In genomic region chr13:40059540-40060232, GRCh38 we compare ENCODE assay signal across 12 cellular contexts.
DNase-seq lines count a peak whose midpoint lies in the region; ATAC-seq, FAIRE-seq and TF ChIP-seq lines count a peak whose summit lies in the region.
"Had no signal": no experiment of that assay in that cellular context is flagged by ENCODE, and none has a peak within 500 bp of the region (broad histone marks: within the 10 kb centered on the region; RNA-seq: fewer than 3 reads in every experiment).

No MANE protein-coding gene starts in this region.

- H4K20me1 ChIP-seq in HepG2 (ENCODE audit: insufficient read depth, low read length) (no peaks in the 10 kb centered on the region), MM.1S (ENCODE audit: insufficient read depth, low read length) (no peaks in the 10 kb centered on the region)

- POLR2A ChIA-PET in HepG2 (lab: Yijun Ruan, JAX), result no interaction called here

- TF ChIP-seq CTCF in HepG2 (CRISPR knock-in tag; IDR thresholded peaks at IDR 0.05), result no peak
- TF ChIP-seq CTCF in right lobe of liver (IDR thresholded peaks at IDR 0.05), result no peak
- no peak for TF ChIP-seq CTCF in uterus (IDR thresholded peaks at IDR 0.05)
- no peak for TF ChIP-seq CTCF in MM.1S (IDR thresholded peaks at IDR 0.05; ENCODE audit: low read length)
- no peak for TF ChIP-seq CTCF in gastrocnemius medialis (IDR thresholded peaks at IDR 0.05 in 4 of 5, conservative IDR thresholded peaks at IDR 0.05 in 1 of 5)

- no peak for FAIRE-seq in HepG2 (lab: Jason Lieb, UNC)
- FAIRE-seq: G401.6, kidney had no signal

- H3K79me2 ChIP-seq in HepG2 (ENCODE audit: insufficient read depth, low read length) (no peaks in the 10 kb centered on the region), MM.1S (ENCODE audit: low read length) (no peaks in the 10 kb centered on the region)

- H3K4me3 ChIP-seq in HepG2 (replicated peaks in 1 of 3; ENCODE audit: insufficient read depth in 1 of 3, low read depth in 2 of 3, low read length in 3 of 3) (no peak overlapping the region), right lobe of liver (no peak overlapping the region), uterus (no peak overlapping the region), MM.1S (ENCODE audit: low read length) (no peak overlapping the region), gastrocnemius medialis (no peak overlapping the region)
- H3K4me3 ChIP-seq: sigmoid colon had no signal

- no peak for TF ChIP-seq RAD21 in HepG2 (CRISPR knock-in tag; IDR thresholded peaks at IDR 0.05)

- H3K36me3 ChIP-seq in HepG2 (replicated peaks in 1 of 2; ENCODE audit: control insufficient read depth in 1 of 2, insufficient read depth in 2 of 2, low read length in 2 of 2) (no peaks in the 10 kb centered on the region), right lobe of liver (no peaks in the 10 kb centered on the region), uterus (no peaks in the 10 kb centered on the region), MM.1S (replicated peaks; ENCODE audit: insufficient read depth, low read length) (no peaks in the 10 kb centered on the region), gastrocnemius medialis (no peaks in the 10 kb centered on the region)
- H3K36me3 ChIP-seq: sigmoid colon had no signal

- CTCF ChIA-PET in HepG2 (lab: Yijun Ruan, JAX; ENCODE audit: low intra/inter-chr PET ratio, low total read pairs), result no interaction called here

- 3% methylated on average over 8 of the region's 8 CpGs for WGBS in HepG2 (ENCODE audit: low lambda C conversion rate)
- WGBS in right lobe of liver (ENCODE audit: insufficient coverage, low coverage, low lambda C conversion rate, missing lambda C conversion rate), result 53% methylated on average over 8 of the region's 8 CpGs

- 0 out of 4 replicates have a peak, but pooled peaks of 1 of the 2 experiments have one; percentile 12 for TF ChIP-seq EP300 in HepG2 (IDR thresholded peaks at IDR 0.05; ENCODE audit: low read depth in 2 of 2, low read length in 2 of 2)
- TF ChIP-seq EP300 in HepG2 (CRISPR knock-in tag; IDR thresholded peaks at IDR 0.05; ENCODE audit: borderline replicate concordance), result no peak

- no peak overlapping the region for H2AFZ ChIP-seq in HepG2 (ENCODE audit: low read length)
- no peak overlapping the region for H2AFZ ChIP-seq in MM.1S (ENCODE audit: low read length)

- H3K9ac ChIP-seq in HepG2 (ENCODE audit: insufficient read depth, low read depth, low read length) (no peak overlapping the region), MM.1S (ENCODE audit: low read length) (no peak overlapping the region)

- no peaks in the 10 kb centered on the region for H3K9me2 ChIP-seq in MM.1S (replicated peaks; ENCODE audit: insufficient read depth, low read length)

- no peak for TF ChIP-seq POLR2A in HepG2 (IDR thresholded peaks at IDR 0.05; ENCODE audit: insufficient read depth in 1 of 2, low read depth in 2 of 2, low read length in 2 of 2)
- TF ChIP-seq POLR2A in right lobe of liver (IDR thresholded peaks at IDR 0.05), result no peak
- no peak for TF ChIP-seq POLR2A in uterus (IDR thresholded peaks at IDR 0.05)
- TF ChIP-seq POLR2A in gastrocnemius medialis (IDR thresholded peaks at IDR 0.05), result no peak

- peak overlapping the region; percentile 7 for H3K27ac ChIP-seq in HepG2 (ENCODE audit: extremely low read length, insufficient read depth, low read length)
- H3K27ac ChIP-seq in right lobe of liver, result no peak overlapping the region
- H3K27ac ChIP-seq in uterus, result peak overlapping the region; percentile 62 to 73
- no peak overlapping the region for H3K27ac ChIP-seq in MM.1S (ENCODE audit: low read length)
- peak overlapping the region in 1 of 4 donors; percentile 26 for H3K27ac ChIP-seq in gastrocnemius medialis

- no peaks in the 10 kb centered on the region; a peak in 1 of 5 replicates for H3K27me3 ChIP-seq in HepG2 (ENCODE audit: control insufficient read depth in 1 of 2, insufficient read depth in 2 of 2, low read length in 2 of 2)
- no peaks in the 10 kb centered on the region for H3K27me3 ChIP-seq in right lobe of liver
- no peaks in the 10 kb centered on the region for H3K27me3 ChIP-seq in uterus
- H3K27me3 ChIP-seq in MM.1S (replicated peaks; ENCODE audit: insufficient read depth, low read length), result no peaks in the 10 kb centered on the region
- no peaks in the 10 kb centered on the region for H3K27me3 ChIP-seq in gastrocnemius medialis
- H3K27me3 ChIP-seq: sigmoid colon had no signal

- no peak for DNase-seq in HepG2 (ENCODE audit: low spot score)
- no peak for DNase-seq in right lobe of liver
- DNase-seq in NCI-H2171 treated with DMSO at 0.1 percent for 48 hours (lab: John Stamatoyannopoulos, UW), result peak; percentile 75
- no peak for DNase-seq in uterus
- DNase-seq in MM.1S, result no peak
- DNase-seq in NAMALWA (ENCODE audit: low spot score), result no peak
- DNase-seq in gastrocnemius medialis, result no peak
- DNase-seq: kidney had no signal

- no peaks in the 10 kb centered on the region for H3F3A ChIP-seq in MM.1S (ENCODE audit: insufficient read depth, low read length)

- ATAC-seq in HepG2 (peak; percentile 21; the same call in 2 of the 3 replicates), right lobe of liver (no peak), esophagus mucosa (peak; percentile 65), gastrocnemius medialis (no peak)
- ATAC-seq: naive thymus-derived CD4-positive, alpha-beta T cell had no signal

- BruUV-seq in HepG2 (replicated peaks; lab: Mats Ljungman, UMichigan), result no TSS peak

- intact Hi-C loops in HepG2 (cut with micrococcal nuclease; ENCODE audit: unreplicated experiment), result loop anchor here (5.0 kb wide), 1 partner anchor 117 kb away; no protein-coding TSS in a partner anchor
- intact Hi-C loops in right lobe of liver (cut with DNase I), result no loop called here
- intact Hi-C loops in uterus (cut with DNase I; ENCODE audit: low total_unique reads), result no loop called here
- intact Hi-C loops in gastrocnemius medialis (cut with DNase I; ENCODE audit: low total_unique reads), result no loop called here

- H3K4me1 ChIP-seq in HepG2 (ENCODE audit: insufficient read depth, low read length) (peaks cover 61% of the 10 kb centered on the region), right lobe of liver (peaks cover 0 to 16% (median 6%) of the 10 kb centered on the region in 4 donors), uterus (peaks cover 9% of the 10 kb centered on the region in 2 donors), MM.1S (ENCODE audit: low read length) (no peaks in the 10 kb centered on the region), gastrocnemius medialis (no peaks in the 10 kb centered on the region)

- no peaks in the 10 kb centered on the region for H3K9me3 ChIP-seq in HepG2 (ENCODE audit: low read length)
- H3K9me3 ChIP-seq in right lobe of liver, result no peaks in the 10 kb centered on the region
- H3K9me3 ChIP-seq in uterus, result no peaks in the 10 kb centered on the region
- no peaks in the 10 kb centered on the region for H3K9me3 ChIP-seq in MM.1S (replicated peaks; ENCODE audit: insufficient read depth, low read length)
- no peaks in the 10 kb centered on the region for H3K9me3 ChIP-seq in gastrocnemius medialis
- H3K9me3 ChIP-seq: sigmoid colon had no signal

- in situ Hi-C loops in HepG2 (cut with HindIII; ENCODE audit: extremely low pct_ligation_motif_present, low pct_unique_long_range_greater_than_20kb) (no loop called here), gastrocnemius medialis (cut with MboI; ENCODE audit: low sequenced_read_pairs in 4 of 4) (loop anchor here in 3 of 4 donors (10.0 to 25.0 kb wide), 3 partner anchors 175 to 453 kb away; no protein-coding TSS in a partner anchor)

- peak overlapping the region; percentile 44 for H3K4me2 ChIP-seq in HepG2 (ENCODE audit: low read depth, low read length)
- H3K4me2 ChIP-seq in MM.1S (ENCODE audit: low read depth, low read length), result no peak overlapping the region

TF ChIP-seq in HepG2, 621 proteins besides CTCF, POLR2A, EP300 and RAD21 (continues in another document):
- TF ChIP-seq HDAC1 (CRISPR knock-in tag; IDR thresholded peaks at IDR 0.05) (0 out of 2 replicates have a peak, but pooled peaks have one; percentile 31), FOXJ3 (CRISPR knock-in tag; IDR thresholded peaks at IDR 0.05; ENCODE audit: borderline replicate concordance) (peak; percentile 27; the same call in 1 of the 2 replicates), AHDC1 (CRISPR knock-in tag; IDR thresholded peaks at IDR 0.05; ENCODE audit: borderline replicate concordance) (peak; percentile 61; the same call in 1 of the 2 replicates), MED1 (CRISPR knock-in tag; IDR thresholded peaks at IDR 0.05) (peak; percentile 74)

Comparison
In these comparisons a context has a peak if more than half of its experiments do, and no peak if none do; other contexts are left out.
1. ATAC-seq: peak in HepG2 (single experiment) and esophagus mucosa (single experiment); none in right lobe of liver (0 of 4) and gastrocnemius medialis (0 of 2).
2. H3K27ac ChIP-seq: peak in HepG2 (single experiment) and uterus (2 of 2); none in right lobe of liver (0 of 3) and MM.1S (single experiment).